Comparison of ENCODE assay signal across 11 cellular contexts in the genomic region with DNA sequence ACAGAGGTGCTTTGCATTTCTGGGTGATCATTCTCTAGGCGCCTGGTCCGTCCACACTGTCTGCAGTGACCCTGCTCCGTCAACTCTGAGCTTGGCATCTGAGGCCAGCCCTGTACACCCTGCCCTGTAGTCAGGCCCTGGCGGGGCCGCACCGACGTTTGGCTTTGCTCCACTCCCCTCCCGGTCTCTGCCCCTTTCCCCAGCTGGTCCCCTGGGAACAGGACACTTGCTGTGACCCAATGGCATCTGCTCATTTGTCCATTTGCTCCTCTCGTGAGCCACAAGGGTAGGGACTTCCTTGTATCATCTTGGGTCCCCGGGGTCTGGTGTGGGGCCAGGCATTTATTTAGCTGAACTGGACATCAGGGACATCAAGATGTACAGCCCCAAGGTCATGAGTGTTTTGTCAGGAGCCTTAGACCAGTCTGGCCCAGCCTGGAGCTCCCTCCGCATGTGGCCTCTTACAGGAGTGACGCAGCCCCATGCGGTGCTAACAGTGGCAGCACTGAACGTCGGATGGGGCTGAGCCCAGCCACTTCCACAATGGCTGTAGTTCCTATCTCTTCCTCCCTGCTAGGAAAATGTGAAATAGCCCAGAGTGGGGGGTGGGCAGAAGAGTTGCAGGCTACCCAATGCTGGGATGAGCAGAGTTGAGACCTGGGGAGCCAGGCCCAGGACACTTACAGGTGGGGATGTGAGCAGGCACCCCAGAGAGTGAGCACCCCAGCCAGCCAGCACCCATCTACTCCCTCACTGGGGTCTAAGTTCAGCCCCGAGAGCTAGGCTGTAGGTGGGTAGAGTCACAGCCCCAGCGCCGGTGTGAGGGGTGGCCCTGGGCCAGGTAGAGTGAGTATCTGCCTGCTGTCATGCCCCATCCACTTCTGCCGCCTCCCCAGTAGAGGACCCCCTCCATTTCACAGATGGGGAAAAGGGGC. TPM values are rescaled to one million over a fixed set of nuclear protein-coding genes. Genes with fewer than 3 reads are reported as not detected.
DNase-seq lines count a peak whose midpoint lies in the region; ATAC-seq lines count a peak whose summit lies in the region.
"Had no signal": no experiment of that assay in that cellular context is flagged by ENCODE, and none has a peak within 500 bp of the region (broad histone marks: within the 10 kb centered on the region; RNA-seq: fewer than 3 reads in every experiment).

No MANE protein-coding gene starts in this region.

- H3K9me3 Mint-ChIP-seq in IgD-negative memory B cell, result no peaks in the 10 kb centered on the region
- H3K9me3 Mint-ChIP-seq in effector memory CD8-positive, alpha-beta T cell, result no peaks in the 10 kb centered on the region
- no peaks in the 10 kb centered on the region for H3K9me3 Mint-ChIP-seq in naive thymus-derived CD4-positive, alpha-beta T cell

- intact Hi-C loops in naive thymus-derived CD4-positive, alpha-beta T cell (cut with micrococcal nuclease), result no loop called here

- POLR2A ChIA-PET in naive thymus-derived CD4-positive, alpha-beta T cell (lab: Charles Lee), result interaction anchor here (0.7 to 0.9 kb wide), 2 partner anchors 9 to 13 kb away, joined by 3 to 4 read pairs; no protein-coding TSS in a partner anchor

- peaks cover 32 to 51% (median 36%) of the 10 kb centered on the region in 3 donors for H3K4me1 Mint-ChIP-seq in IgD-negative memory B cell
- peaks cover 34 to 50% of the 10 kb centered on the region in 2 donors for H3K4me1 Mint-ChIP-seq in effector memory CD8-positive, alpha-beta T cell (ENCODE audit: low read depth in 2 of 2)
- peaks cover 34 to 68% (median 48%) of the 10 kb centered on the region in 7 donors for H3K4me1 Mint-ChIP-seq in naive thymus-derived CD4-positive, alpha-beta T cell

- no peaks in the 10 kb centered on the region for H3K9me3 ChIP-seq in naive thymus-derived CD4-positive, alpha-beta T cell (ENCODE audit: control insufficient read depth in 2 of 3, low read length in 3 of 3)
- H3K9me3 ChIP-seq: tibial nerve had no signal

- H3K27ac ChIP-seq in naive thymus-derived CD4-positive, alpha-beta T cell (ENCODE audit: low read depth, low read length), result peak overlapping the region; percentile 12

- no peak overlapping the region for H3K4me3 ChIP-seq in naive thymus-derived CD4-positive, alpha-beta T cell (ENCODE audit: low read length)
- H3K4me3 ChIP-seq: GM12878, tibial nerve had no signal

- H3K27ac Mint-ChIP-seq in IgD-negative memory B cell, result peak overlapping the region; percentile 54 to 83 (median 70)
- H3K27ac Mint-ChIP-seq in effector memory CD8-positive, alpha-beta T cell, result peak overlapping the region; percentile 38 to 71
- peak overlapping the region in 8 of 9 donors; percentile 61 to 82 (median 74) for H3K27ac Mint-ChIP-seq in naive thymus-derived CD4-positive, alpha-beta T cell

- H3K36me3 ChIP-seq in naive thymus-derived CD4-positive, alpha-beta T cell (ENCODE audit: control insufficient read depth in 2 of 3, insufficient read depth in 3 of 3, low read length in 3 of 3), result no peaks in the 10 kb centered on the region
- H3K36me3 ChIP-seq: tibial nerve had no signal

- H3K27me3 Mint-ChIP-seq in IgD-negative memory B cell, result no peaks in the 10 kb centered on the region
- no peaks in the 10 kb centered on the region for H3K27me3 Mint-ChIP-seq in effector memory CD8-positive, alpha-beta T cell
- H3K27me3 Mint-ChIP-seq in naive thymus-derived CD4-positive, alpha-beta T cell, result no peaks in the 10 kb centered on the region

- DNase-seq in CD1c-positive myeloid dendritic cell (ENCODE audit: extremely low spot score) (peak; percentile 72), T-helper 2 cell (no peak)
- DNase-seq in effector memory CD8-positive, alpha-beta T cell, result no peak
- DNase-seq in naive thymus-derived CD4-positive, alpha-beta T cell, result no peak
- DNase-seq: activated T-cell treated with anti-CD3 and anti-CD28 coated beads for 4 hours had no signal

- H3K4me3 Mint-ChIP-seq in IgD-negative memory B cell, result peak overlapping the region in 3 of 4 donors; percentile 39 to 79 (median 62)
- peak overlapping the region in 1 of 2 donors; percentile 8 for H3K4me3 Mint-ChIP-seq in effector memory CD8-positive, alpha-beta T cell
- H3K4me3 Mint-ChIP-seq in naive thymus-derived CD4-positive, alpha-beta T cell, result peak overlapping the region in 3 of 10 donors; percentile 8 to 84 (median 21)

- no peaks in the 10 kb centered on the region for H3K27me3 ChIP-seq in naive thymus-derived CD4-positive, alpha-beta T cell (ENCODE audit: control insufficient read depth in 2 of 2, insufficient read depth in 2 of 2, low read length in 2 of 2)
- H3K27me3 ChIP-seq: tibial nerve had no signal

- H3K36me3 Mint-ChIP-seq in IgD-negative memory B cell, result peaks cover 1% of the 10 kb centered on the region
- H3K36me3 Mint-ChIP-seq in effector memory CD8-positive, alpha-beta T cell (ENCODE audit: insufficient read depth), result no peaks in the 10 kb centered on the region
- no peaks in the 10 kb centered on the region for H3K36me3 Mint-ChIP-seq in naive thymus-derived CD4-positive, alpha-beta T cell

- ATAC-seq in effector memory CD8-positive, alpha-beta T cell (replicated peaks), result no peak
- peak; percentile 16 for ATAC-seq in naive thymus-derived CD4-positive, alpha-beta T cell
- no peak for ATAC-seq in GM21737 (IDR thresholded peaks at IDR 0.05; ENCODE audit: unreplicated experiment)
- no peak for ATAC-seq in HG02678 (IDR thresholded peaks at IDR 0.05; ENCODE audit: unreplicated experiment)
- no peak for ATAC-seq in HG02759 (IDR thresholded peaks at IDR 0.05; ENCODE audit: unreplicated experiment)
- ATAC-seq: GM12878 had no signal

- CTCF ChIA-PET in naive thymus-derived CD4-positive, alpha-beta T cell (lab: Charles Lee), result no interaction called here

- H3K4me1 ChIP-seq in naive thymus-derived CD4-positive, alpha-beta T cell (ENCODE audit: control insufficient read depth in 2 of 2, insufficient read depth in 2 of 2, low read length in 2 of 2), result peaks cover 34 to 44% of the 10 kb centered on the region in 2 donors

RNA-seq across cellular contexts. Expression of a gene that starts 2.0 kb away (rescaled TPM):
- 22.7 TPM for polyA plus RNA-seq in IgD-negative memory B cell
- 100 to 1,000 TPM in 1 of 5 experiments, 10 to 100 TPM in 4; 22.7 to 269 (median 59.6) TPM for total RNA-seq in naive thymus-derived CD4-positive, alpha-beta T cell
- 10 to 100 TPM in 1 of 2 donors, 1 to 10 TPM in 1; 5.9 to 11.3 TPM for polyA plus RNA-seq in naive thymus-derived CD4-positive, alpha-beta T cell

RNA-seq across cellular contexts. Expression of a gene that starts 34.7 kb away (rescaled TPM):
- 54.5 TPM for polyA plus RNA-seq in IgD-negative memory B cell
- 10 to 100 TPM; 39.4 to 56.0 (median 43.6) TPM for total RNA-seq in naive thymus-derived CD4-positive, alpha-beta T cell
- 10 to 100 TPM; 33.6 to 55.3 TPM for polyA plus RNA-seq in naive thymus-derived CD4-positive, alpha-beta T cell

RNA-seq across cellular contexts. Expression of a gene that starts 52.8 kb away (rescaled TPM):
- polyA plus RNA-seq in IgD-negative memory B cell, result 300 TPM
- total RNA-seq in naive thymus-derived CD4-positive, alpha-beta T cell, result 100 to 1,000 TPM; 211 to 300 (median 282) TPM
- 100 to 1,000 TPM; 152 to 164 TPM for polyA plus RNA-seq in naive thymus-derived CD4-positive, alpha-beta T cell
